Comparison of ENCODE assay signal across 1 cellular context in the genomic region with DNA sequence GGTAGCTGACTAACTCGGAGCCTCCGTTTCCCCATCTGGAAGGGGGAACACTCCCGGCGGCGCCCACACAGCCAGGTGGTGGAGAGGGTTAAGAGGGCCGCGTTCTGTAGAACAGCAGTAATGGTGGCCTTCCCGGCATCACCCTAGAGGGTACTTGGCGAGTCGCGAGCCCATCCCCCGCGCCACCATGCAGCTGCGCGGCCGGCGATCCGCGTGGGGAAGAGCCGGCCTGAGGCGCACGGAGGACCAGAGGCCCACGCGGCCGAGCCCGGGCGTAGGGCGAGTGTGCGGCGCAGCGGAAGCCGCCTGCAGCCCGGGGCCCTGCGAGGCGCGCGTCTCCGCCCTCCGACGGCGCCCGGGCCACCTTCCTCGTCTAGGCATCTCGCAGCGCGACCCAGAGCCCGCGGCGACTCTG.
TF ChIP-seq lines count a peak whose summit lies in the region.

No MANE protein-coding gene starts in this region.

TF ChIP-seq in HepG2, 621 proteins besides CTCF, POLR2A, EP300 and RAD21 (continued from another document and continues in another):
- TF ChIP-seq PBX2 (CRISPR knock-in tag; IDR thresholded peaks at IDR 0.05) (no peak), PHF8 (CRISPR knock-in tag; IDR thresholded peaks at IDR 0.05) (no peak; the same call in 1 of the 2 replicates), TERF1 (CRISPR knock-in tag; IDR thresholded peaks at IDR 0.05) (no peak), ZFY (CRISPR knock-in tag; IDR thresholded peaks at IDR 0.05) (peak; percentile 68), ZNF775 (CRISPR knock-in tag; IDR thresholded peaks at IDR 0.05; ENCODE audit: borderline replicate concordance) (no peak), BRF2 (CRISPR knock-in tag; IDR thresholded peaks at IDR 0.05) (0 out of 2 replicates have a peak, but pooled peaks have one; percentile 28), THAP11 (CRISPR knock-in tag; IDR thresholded peaks at IDR 0.05) (peak; percentile 12; the same call in 1 of the 2 replicates), BCL6 (CRISPR knock-in tag; IDR thresholded peaks at IDR 0.05) (no peak), ZFX (CRISPR knock-in tag; IDR thresholded peaks at IDR 0.05; ENCODE audit: low read depth) (peak; percentile 48; the same call in 1 of the 2 replicates), ZNF225 (CRISPR knock-in tag; IDR thresholded peaks at IDR 0.05) (no peak), HMG20A (CRISPR knock-in tag; IDR thresholded peaks at IDR 0.05; ENCODE audit: borderline replicate concordance) (no peak), ASH2L (IDR thresholded peaks at IDR 0.05; ENCODE audit: insufficient read length, low read depth, low read length) (peak; percentile 36), ZNF749 (CRISPR knock-in tag; IDR thresholded peaks at IDR 0.05; ENCODE audit: borderline replicate concordance) (no peak), IKZF4 (CRISPR knock-in tag; IDR thresholded peaks at IDR 0.05; ENCODE audit: borderline replicate concordance, low read depth, not compliant biosample characterization) (peak; percentile 42), KDM2A (CRISPR knock-in tag; IDR thresholded peaks at IDR 0.05; ENCODE audit: borderline replicate concordance, low read depth) (no peak), ZXDC (CRISPR knock-in tag; IDR thresholded peaks at IDR 0.05) (no peak), MYNN (CRISPR knock-in tag; IDR thresholded peaks at IDR 0.05; ENCODE audit: low read depth) (no peak), MED13 (CRISPR knock-in tag; IDR thresholded peaks at IDR 0.05) (no peak), ZFP36L2 (CRISPR knock-in tag; IDR thresholded peaks at IDR 0.05) (no peak), ZNF761 (CRISPR knock-in tag; conservative IDR thresholded peaks at IDR 0.05) (no peak), YY1 (IDR thresholded peaks at IDR 0.05; ENCODE audit: insufficient read depth, insufficient replicate concordance, low read depth, low read length) (no peak), ZNF124 (CRISPR knock-in tag; IDR thresholded peaks at IDR 0.05) (no peak), KMT2B (CRISPR knock-in tag; IDR thresholded peaks at IDR 0.05) (no peak), HNRNPLL (IDR thresholded peaks at IDR 0.05; ENCODE audit: low read depth, low read length, poor library complexity, severe bottlenecking) (peak; percentile 9), KMT2A (CRISPR knock-in tag; IDR thresholded peaks at IDR 0.05) (0 out of 2 replicates have a peak, but pooled peaks have one; percentile 10), ZSCAN20 (CRISPR knock-in tag; IDR thresholded peaks at IDR 0.05; ENCODE audit: borderline replicate concordance) (no peak), GLI4 (CRISPR knock-in tag; IDR thresholded peaks at IDR 0.05; ENCODE audit: borderline replicate concordance) (0 out of 2 replicates have a peak, but pooled peaks have one; percentile 42), TEAD2 (CRISPR knock-in tag; IDR thresholded peaks at IDR 0.05) (no peak), MAFG (CRISPR knock-in tag; IDR thresholded peaks at IDR 0.05) (no peak), TAF1 (CRISPR knock-in tag; IDR thresholded peaks at IDR 0.05) (peak; percentile 4; the same call in 1 of the 2 replicates), ZNF260 (CRISPR knock-in tag; IDR thresholded peaks at IDR 0.05; ENCODE audit: borderline replicate concordance, low read depth) (no peak), ZNF10 (CRISPR knock-in tag; IDR thresholded peaks at IDR 0.05; ENCODE audit: borderline replicate concordance, low read depth) (no peak), HES4 (CRISPR knock-in tag; IDR thresholded peaks at IDR 0.05; ENCODE audit: borderline replicate concordance) (0 out of 2 replicates have a peak, but pooled peaks have one; percentile 24), ZNF777 (CRISPR knock-in tag; IDR thresholded peaks at IDR 0.05) (peak; percentile 40; the same call in 1 of the 2 replicates), ZBTB21 (CRISPR knock-in tag; IDR thresholded peaks at IDR 0.05) (no peak), ZNF460 (CRISPR knock-in tag; IDR thresholded peaks at IDR 0.05; ENCODE audit: borderline replicate concordance) (no peak)
- TF ChIP-seq, protein P1, sequence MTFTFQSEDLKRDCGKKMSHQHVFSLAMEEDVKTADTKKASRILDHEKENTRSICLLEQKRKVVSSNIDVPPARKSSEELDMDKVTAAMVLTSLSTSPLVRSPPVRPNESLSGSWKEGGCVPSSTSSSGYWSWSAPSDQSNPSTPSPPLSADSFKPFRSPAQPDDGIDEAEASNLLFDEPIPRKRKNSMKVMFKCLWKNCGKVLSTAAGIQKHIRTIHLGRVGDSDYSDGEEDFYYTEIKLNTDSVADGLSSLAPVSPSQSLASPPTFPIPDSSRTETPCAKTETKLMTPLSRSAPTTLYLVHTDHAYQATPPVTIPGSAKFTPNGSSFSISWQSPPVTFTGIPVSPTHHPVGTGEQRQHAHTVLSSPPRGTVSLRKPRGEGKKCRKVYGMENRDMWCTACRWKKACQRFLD (CRISPR knock-in tag; IDR thresholded peaks at IDR 0.05; ENCODE audit: borderline replicate concordance): no peak
- TF ChIP-seq, protein P2, sequence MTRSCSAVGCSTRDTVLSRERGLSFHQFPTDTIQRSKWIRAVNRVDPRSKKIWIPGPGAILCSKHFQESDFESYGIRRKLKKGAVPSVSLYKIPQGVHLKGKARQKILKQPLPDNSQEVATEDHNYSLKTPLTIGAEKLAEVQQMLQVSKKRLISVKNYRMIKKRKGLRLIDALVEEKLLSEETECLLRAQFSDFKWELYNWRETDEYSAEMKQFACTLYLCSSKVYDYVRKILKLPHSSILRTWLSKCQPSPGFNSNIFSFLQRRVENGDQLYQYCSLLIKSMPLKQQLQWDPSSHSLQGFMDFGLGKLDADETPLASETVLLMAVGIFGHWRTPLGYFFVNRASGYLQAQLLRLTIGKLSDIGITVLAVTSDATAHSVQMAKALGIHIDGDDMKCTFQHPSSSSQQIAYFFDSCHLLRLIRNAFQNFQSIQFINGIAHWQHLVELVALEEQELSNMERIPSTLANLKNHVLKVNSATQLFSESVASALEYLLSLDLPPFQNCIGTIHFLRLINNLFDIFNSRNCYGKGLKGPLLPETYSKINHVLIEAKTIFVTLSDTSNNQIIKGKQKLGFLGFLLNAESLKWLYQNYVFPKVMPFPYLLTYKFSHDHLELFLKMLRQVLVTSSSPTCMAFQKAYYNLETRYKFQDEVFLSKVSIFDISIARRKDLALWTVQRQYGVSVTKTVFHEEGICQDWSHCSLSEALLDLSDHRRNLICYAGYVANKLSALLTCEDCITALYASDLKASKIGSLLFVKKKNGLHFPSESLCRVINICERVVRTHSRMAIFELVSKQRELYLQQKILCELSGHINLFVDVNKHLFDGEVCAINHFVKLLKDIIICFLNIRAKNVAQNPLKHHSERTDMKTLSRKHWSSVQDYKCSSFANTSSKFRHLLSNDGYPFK (CRISPR knock-in tag; IDR thresholded peaks at IDR 0.05; ENCODE audit: borderline replicate concordance): no peak
- TF ChIP-seq, protein P3, sequence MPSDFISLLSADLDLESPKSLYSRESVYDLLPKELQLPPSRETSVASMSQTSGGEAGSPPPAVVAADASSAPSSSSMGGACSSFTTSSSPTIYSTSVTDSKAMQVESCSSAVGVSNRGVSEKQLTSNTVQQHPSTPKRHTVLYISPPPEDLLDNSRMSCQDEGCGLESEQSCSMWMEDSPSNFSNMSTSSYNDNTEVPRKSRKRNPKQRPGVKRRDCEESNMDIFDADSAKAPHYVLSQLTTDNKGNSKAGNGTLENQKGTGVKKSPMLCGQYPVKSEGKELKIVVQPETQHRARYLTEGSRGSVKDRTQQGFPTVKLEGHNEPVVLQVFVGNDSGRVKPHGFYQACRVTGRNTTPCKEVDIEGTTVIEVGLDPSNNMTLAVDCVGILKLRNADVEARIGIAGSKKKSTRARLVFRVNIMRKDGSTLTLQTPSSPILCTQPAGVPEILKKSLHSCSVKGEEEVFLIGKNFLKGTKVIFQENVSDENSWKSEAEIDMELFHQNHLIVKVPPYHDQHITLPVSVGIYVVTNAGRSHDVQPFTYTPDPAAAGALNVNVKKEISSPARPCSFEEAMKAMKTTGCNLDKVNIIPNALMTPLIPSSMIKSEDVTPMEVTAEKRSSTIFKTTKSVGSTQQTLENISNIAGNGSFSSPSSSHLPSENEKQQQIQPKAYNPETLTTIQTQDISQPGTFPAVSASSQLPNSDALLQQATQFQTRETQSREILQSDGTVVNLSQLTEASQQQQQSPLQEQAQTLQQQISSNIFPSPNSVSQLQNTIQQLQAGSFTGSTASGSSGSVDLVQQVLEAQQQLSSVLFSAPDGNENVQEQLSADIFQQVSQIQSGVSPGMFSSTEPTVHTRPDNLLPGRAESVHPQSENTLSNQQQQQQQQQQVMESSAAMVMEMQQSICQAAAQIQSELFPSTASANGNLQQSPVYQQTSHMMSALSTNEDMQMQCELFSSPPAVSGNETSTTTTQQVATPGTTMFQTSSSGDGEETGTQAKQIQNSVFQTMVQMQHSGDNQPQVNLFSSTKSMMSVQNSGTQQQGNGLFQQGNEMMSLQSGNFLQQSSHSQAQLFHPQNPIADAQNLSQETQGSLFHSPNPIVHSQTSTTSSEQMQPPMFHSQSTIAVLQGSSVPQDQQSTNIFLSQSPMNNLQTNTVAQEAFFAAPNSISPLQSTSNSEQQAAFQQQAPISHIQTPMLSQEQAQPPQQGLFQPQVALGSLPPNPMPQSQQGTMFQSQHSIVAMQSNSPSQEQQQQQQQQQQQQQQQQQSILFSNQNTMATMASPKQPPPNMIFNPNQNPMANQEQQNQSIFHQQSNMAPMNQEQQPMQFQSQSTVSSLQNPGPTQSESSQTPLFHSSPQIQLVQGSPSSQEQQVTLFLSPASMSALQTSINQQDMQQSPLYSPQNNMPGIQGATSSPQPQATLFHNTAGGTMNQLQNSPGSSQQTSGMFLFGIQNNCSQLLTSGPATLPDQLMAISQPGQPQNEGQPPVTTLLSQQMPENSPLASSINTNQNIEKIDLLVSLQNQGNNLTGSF (CRISPR knock-in tag; IDR thresholded peaks at IDR 0.05): peak; percentile 12; the same call in 1 of the 2 replicates
- TF ChIP-seq, protein P4, sequence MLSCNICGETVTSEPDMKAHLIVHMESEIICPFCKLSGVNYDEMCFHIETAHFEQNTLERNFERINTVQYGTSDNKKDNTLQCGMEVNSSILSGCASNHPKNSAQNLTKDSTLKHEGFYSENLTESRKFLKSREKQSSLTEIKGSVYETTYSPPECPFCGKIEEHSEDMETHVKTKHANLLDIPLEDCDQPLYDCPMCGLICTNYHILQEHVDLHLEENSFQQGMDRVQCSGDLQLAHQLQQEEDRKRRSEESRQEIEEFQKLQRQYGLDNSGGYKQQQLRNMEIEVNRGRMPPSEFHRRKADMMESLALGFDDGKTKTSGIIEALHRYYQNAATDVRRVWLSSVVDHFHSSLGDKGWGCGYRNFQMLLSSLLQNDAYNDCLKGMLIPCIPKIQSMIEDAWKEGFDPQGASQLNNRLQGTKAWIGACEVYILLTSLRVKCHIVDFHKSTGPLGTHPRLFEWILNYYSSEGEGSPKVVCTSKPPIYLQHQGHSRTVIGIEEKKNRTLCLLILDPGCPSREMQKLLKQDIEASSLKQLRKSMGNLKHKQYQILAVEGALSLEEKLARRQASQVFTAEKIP (CRISPR knock-in tag; IDR thresholded peaks at IDR 0.05; ENCODE audit: borderline replicate concordance): no peak
- TF ChIP-seq, protein P5, sequence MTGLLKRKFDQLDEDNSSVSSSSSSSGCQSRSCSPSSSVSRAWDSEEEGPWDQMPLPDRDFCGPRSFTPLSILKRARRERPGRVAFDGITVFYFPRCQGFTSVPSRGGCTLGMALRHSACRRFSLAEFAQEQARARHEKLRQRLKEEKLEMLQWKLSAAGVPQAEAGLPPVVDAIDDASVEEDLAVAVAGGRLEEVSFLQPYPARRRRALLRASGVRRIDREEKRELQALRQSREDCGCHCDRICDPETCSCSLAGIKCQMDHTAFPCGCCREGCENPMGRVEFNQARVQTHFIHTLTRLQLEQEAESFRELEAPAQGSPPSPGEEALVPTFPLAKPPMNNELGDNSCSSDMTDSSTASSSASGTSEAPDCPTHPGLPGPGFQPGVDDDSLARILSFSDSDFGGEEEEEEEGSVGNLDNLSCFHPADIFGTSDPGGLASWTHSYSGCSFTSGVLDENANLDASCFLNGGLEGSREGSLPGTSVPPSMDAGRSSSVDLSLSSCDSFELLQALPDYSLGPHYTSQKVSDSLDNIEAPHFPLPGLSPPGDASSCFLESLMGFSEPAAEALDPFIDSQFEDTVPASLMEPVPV (CRISPR knock-in tag; IDR thresholded peaks at IDR 0.05): peak; percentile 25; the same call in 1 of the 2 replicates
